ENCODE assay signal across 9 cellular contexts in genomic region chr19:48859711-48860572, GRCh38. TPM values are rescaled to one million over a fixed set of nuclear protein-coding genes. Genes with fewer than 3 reads are reported as not detected.
A peak's percentile ranks its signal among the peaks of the same experiment; 100 is the strongest.
DNase-seq lines count a peak whose midpoint lies in the region; ATAC-seq and TF ChIP-seq lines count a peak whose summit lies in the region.
"Had no signal": no experiment of that assay in that cellular context is flagged by ENCODE, and none has a peak within 500 bp of the region (broad histone marks: within the 10 kb centered on the region; RNA-seq: fewer than 3 reads in every experiment).

No MANE protein-coding gene starts in this region.

- ATAC-seq in aorta (ENCODE audit: low FRiP score): peak; percentile 43

- H3K36me3 ChIP-seq in OCI-LY3 (replicated peaks; ENCODE audit: low read depth, low read length): no peaks in the 10 kb centered on the region
- H3K36me3 ChIP-seq in aorta (ENCODE audit: control insufficient read depth in 1 of 2, insufficient read depth in 2 of 2, low read length in 1 of 2): no peaks in the 10 kb centered on the region

- TF ChIP-seq CTCF in OCI-LY3 (IDR thresholded peaks at IDR 0.05; ENCODE audit: low read depth, low read length): no peak

- intact Hi-C loops in aorta (cut with DNase I): no loop called here

- H3K4me3 ChIP-seq in OCI-LY3 (ENCODE audit: low read length): peak overlapping the region; percentile 71
- no peak overlapping the region for H3K4me3 ChIP-seq in aorta (ENCODE audit: low read length in 2 of 2)

- H2AFZ ChIP-seq in OCI-LY3 (ENCODE audit: low read depth, low read length): peak overlapping the region; percentile 69; the same call in 1 of the 2 replicates

- H3K4me1 ChIP-seq in OCI-LY3 (ENCODE audit: low read length) (no peaks in the 10 kb centered on the region), aorta (ENCODE audit: control insufficient read depth in 1 of 2, insufficient read depth in 2 of 2, low read length in 2 of 2) (no peaks in the 10 kb centered on the region)

- H3K9ac ChIP-seq in OCI-LY3 (ENCODE audit: low read length): no peak overlapping the region

- 88 to 89% methylated on average over 30 of the region's 30 CpGs for WGBS in aorta, 2 donors

- H3K9me3 ChIP-seq in OCI-LY3 (ENCODE audit: insufficient read depth, low read length) (no peaks in the 10 kb centered on the region), aorta (ENCODE audit: control insufficient read depth, low read length) (no peaks in the 10 kb centered on the region)

- peak overlapping the region; percentile 58 for H3K4me2 ChIP-seq in OCI-LY3 (ENCODE audit: low read length)

- H4K20me1 ChIP-seq in OCI-LY3 (ENCODE audit: insufficient read depth, low read length): no peaks in the 10 kb centered on the region

- no peaks in the 10 kb centered on the region for H3K79me2 ChIP-seq in OCI-LY3 (ENCODE audit: low read length)

- no peak overlapping the region for H3K27ac ChIP-seq in OCI-LY3 (ENCODE audit: low read length)
- H3K27ac ChIP-seq in aorta (ENCODE audit: low read depth in 1 of 2, low read length in 2 of 2): no peak overlapping the region

- H3K27me3 ChIP-seq in OCI-LY3 (ENCODE audit: low read depth, low read length) (no peaks in the 10 kb centered on the region), aorta (ENCODE audit: control insufficient read depth in 1 of 2, insufficient read depth in 2 of 2, low read length in 1 of 2) (no peaks in the 10 kb centered on the region)

- peak; percentile 39 for DNase-seq in stimulated activated CD4-positive, alpha-beta T cell treated with anti-CD3 and anti-CD28 coated beads, Interleukin-1b, Interleukin-23, amount 100 ng/mL, for 48 hours
- no peak for DNase-seq in stimulated activated CD4-positive, alpha-beta T cell treated with anti-CD3 and anti-CD28 coated beads, Interleukin-4, amount 100 ng/mL, for 1 hour
- DNase-seq in islet precursor cell: peak; percentile 74
- peak; percentile 62 to 75 for DNase-seq in aorta
- no peak for DNase-seq in NCI-H146 (lab: John Stamatoyannopoulos, UW)
- no peak for DNase-seq in DMS153 treated with DMSO at 0.1 percent for 48 hours (lab: John Stamatoyannopoulos, UW; ENCODE audit: unreplicated experiment)
- no peak for DNase-seq in Ammon's horn (ENCODE audit: low spot score)
- DNase-seq: SW 1271 had no signal

RNA-seq across cellular contexts. Expression of gene PLEKHA4, which starts 8.5 kb away (rescaled TPM):
- total RNA-seq in aorta: 10 to 100 TPM; 94.9 to 97.2 TPM
- polyA plus RNA-seq in aorta: 100 to 1,000 TPM; 193 to 223 TPM

RNA-seq across cellular contexts. Expression of gene PPP1R15A, which starts 12.3 kb away (rescaled TPM):
- total RNA-seq in aorta: 100 to 1,000 TPM in 1 of 2 donors, 10 to 100 TPM in 1; 57.2 to 182 TPM
- 10 to 100 TPM; 64.9 to 95.4 TPM for polyA plus RNA-seq in aorta

RNA-seq across cellular contexts. Expression of gene HSD17B14, which starts 23.7 kb away (rescaled TPM):
- 10 to 100 TPM; 13.7 to 16.1 TPM for total RNA-seq in aorta
- polyA plus RNA-seq in aorta: 10 to 100 TPM; 14.3 to 18.9 TPM

RNA-seq across cellular contexts. Expression of gene TULP2, which starts 38.6 kb away (rescaled TPM):
- 1 to 10 TPM in 1 of 2 donors, under 1 TPM in 1; 0.84 to 1.3 TPM for total RNA-seq in aorta
- not detected for polyA plus RNA-seq in aorta

RNA-seq across cellular contexts. Expression of gene NUCB1, which starts 40.2 kb away (rescaled TPM):
- 100 to 1,000 TPM; 276 to 380 TPM for total RNA-seq in aorta
- 100 to 1,000 TPM in 1 of 2 donors, 10 to 100 TPM in 1; 82.9 to 375 TPM for polyA plus RNA-seq in aorta

Comparison
In these comparisons a context has a peak if more than half of its experiments do, and no peak if none do; other contexts are left out.
1. DNase-seq: peak in stimulated activated CD4-positive, alpha-beta T cell treated with anti-CD3 and anti-CD28 coated beads, Interleukin-1b, Interleukin-23, amount 100 ng/mL, for 48 hours (single experiment), islet precursor cell (single experiment) and aorta (2 of 2); none in stimulated activated CD4-positive, alpha-beta T cell treated with anti-CD3 and anti-CD28 coated beads, Interleukin-4, amount 100 ng/mL, for 1 hour (single experiment), NCI-H146 (single experiment), DMS153 treated with DMSO at 0.1 percent for 48 hours (single experiment) and Ammon's horn (single experiment).